Comparison of ENCODE assay signal across 7 cellular contexts in the genomic region with DNA sequence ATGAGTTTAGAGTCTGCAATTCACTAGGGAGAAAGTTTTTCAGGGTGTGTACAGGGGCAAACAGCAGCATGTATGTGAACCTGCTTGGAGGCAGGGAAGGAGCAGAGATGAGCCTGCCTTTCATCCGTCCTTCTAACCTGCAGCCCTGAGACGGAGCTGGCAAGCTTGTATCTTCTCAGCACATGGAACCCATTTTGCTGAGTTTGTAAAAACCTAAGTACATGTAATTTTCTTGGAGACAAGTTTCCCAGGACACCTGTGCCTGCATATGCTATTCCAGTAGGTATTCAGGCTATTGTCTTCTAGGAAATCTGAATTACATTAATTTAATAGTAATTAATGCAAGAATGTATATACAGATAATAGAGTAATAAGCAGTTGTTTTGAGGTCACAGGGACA.
"Had no signal": no experiment of that assay in that cellular context is flagged by ENCODE, and none has a peak within 500 bp of the region (broad histone marks: within the 10 kb centered on the region; RNA-seq: fewer than 3 reads in every experiment).

No MANE protein-coding gene starts in this region.

- ATAC-seq: GM23338 had no signal

- DNase-seq: H9, HCEC 1CT, KG1 had no signal

- H2AFZ ChIP-seq: GM23338 had no signal

- FAIRE-seq: H1, H54 had no signal

- H3K27ac ChIP-seq: HL-60 had no signal

- H3K4me3 ChIP-seq: GM23338 had no signal

- H3K4me2 ChIP-seq: GM23338 had no signal
